In genomic region chr1:23081376-23081775, GRCh38 we compare ENCODE assay signal across 11 cellular contexts.
A peak's percentile ranks its signal among the peaks of the same experiment; 100 is the strongest.
DNase-seq lines count a peak whose midpoint lies in the region; ATAC-seq, FAIRE-seq and TF ChIP-seq lines count a peak whose summit lies in the region.
"Had no signal": no experiment of that assay in that cellular context is flagged by ENCODE, and none has a peak within 500 bp of the region (broad histone marks: within the 10 kb centered on the region; RNA-seq: fewer than 3 reads in every experiment).

No MANE protein-coding gene starts in this region.

- TF ChIP-seq CTCF in CD8-positive, alpha-beta T cell (IDR thresholded peaks at IDR 0.05), result no peak
- TF ChIP-seq CTCF in HFFc6 (IDR thresholded peaks at IDR 0.05) (peak; percentile 46), astrocyte of the spinal cord (IDR thresholded peaks at IDR 0.05; ENCODE audit: low read depth, low read length) (peak; percentile 24), kidney epithelial cell (IDR thresholded peaks at IDR 0.05; ENCODE audit: insufficient read depth, low read length, poor library complexity, severe bottlenecking) (peak; percentile 28), upper lobe of right lung (IDR thresholded peaks at IDR 0.05) (no peak)

- in situ Hi-C loops in astrocyte of the spinal cord (cut with HindIII; ENCODE audit: low sequenced_read_pairs), result no loop called here

- no peak for FAIRE-seq in HTR-8/SVneo (lab: Jason Lieb, UNC)
- FAIRE-seq: small intestine had no signal

- H3K4me3 ChIP-seq in CD8-positive, alpha-beta T cell (ENCODE audit: low read depth, low read length), result no peak overlapping the region
- H3K4me3 ChIP-seq in astrocyte of the spinal cord (ENCODE audit: low read depth, low read length) (no peak overlapping the region), kidney epithelial cell (ENCODE audit: low read depth, low read length) (no peak overlapping the region), upper lobe of right lung (no peak overlapping the region)

- no peaks in the 10 kb centered on the region for H3K9me3 ChIP-seq in CD8-positive, alpha-beta T cell (ENCODE audit: low read length)
- no peaks in the 10 kb centered on the region for H3K9me3 ChIP-seq in upper lobe of right lung

- peaks cover 93% of the 10 kb centered on the region for H3K36me3 Mint-ChIP-seq in CD8-positive, alpha-beta T cell
- peaks cover 53% of the 10 kb centered on the region for H3K36me3 Mint-ChIP-seq in HFFc6 (ENCODE audit: low read depth)
- peaks cover 24% of the 10 kb centered on the region for H3K36me3 Mint-ChIP-seq in activated naive CD8-positive, alpha-beta T cell treated with anti-CD3 and anti-CD28 coated beads, Interleukin-2, amount 50 U/mL, for 24 hours (ENCODE audit: low read depth)

- peaks cover 47% of the 10 kb centered on the region for H3K36me3 ChIP-seq in CD8-positive, alpha-beta T cell (ENCODE audit: insufficient read depth, low read length)
- H3K36me3 ChIP-seq in kidney epithelial cell (ENCODE audit: control insufficient read depth, insufficient read depth, low read length) (peaks cover 3% of the 10 kb centered on the region), upper lobe of right lung (peaks cover 81% of the 10 kb centered on the region)

- no peak for DNase-seq in CD8-positive, alpha-beta T cell
- DNase-seq in HFFc6 (no peak), astrocyte of the spinal cord (ENCODE audit: low read depth, low spot score) (no peak), kidney epithelial cell (ENCODE audit: low read depth) (no peak), HTR-8/SVneo (ENCODE audit: insufficient read length, low spot score) (no peak), upper lobe of right lung (no peak)
- DNase-seq in activated naive CD8-positive, alpha-beta T cell treated with anti-CD3 and anti-CD28 coated beads, Interleukin-2, amount 50 U/mL, for 24 hours, result no peak
- DNase-seq: activated naive CD8-positive, alpha-beta T cell treated with anti-CD3 and anti-CD28 coated beads, Interleukin-2, amount 10 ng/mL, durations not matched to agents 7 days and 5 days; NCI-H1105; small intestine had no signal

- H3K4me3 Mint-ChIP-seq in CD8-positive, alpha-beta T cell, result no peak overlapping the region
- no peak overlapping the region for H3K4me3 Mint-ChIP-seq in HFFc6
- H3K4me3 Mint-ChIP-seq in activated naive CD8-positive, alpha-beta T cell treated with anti-CD3 and anti-CD28 coated beads, Interleukin-2, amount 50 U/mL, for 24 hours, result no peak overlapping the region
- H3K4me3 Mint-ChIP-seq: activated naive CD8-positive, alpha-beta T cell treated with anti-CD3 and anti-CD28 coated beads, Interleukin-2, amount 10 ng/mL, durations not matched to agents 7 days and 5 days had no signal

- no peak overlapping the region for H3K27ac ChIP-seq in CD8-positive, alpha-beta T cell (ENCODE audit: low read depth, low read length)
- no peak overlapping the region for H3K27ac ChIP-seq in upper lobe of right lung

- ATAC-seq in CD8-positive, alpha-beta T cell, result peak; percentile 63
- ATAC-seq in HG03175 (IDR thresholded peaks at IDR 0.05; ENCODE audit: unreplicated experiment) (no peak), upper lobe of right lung (no peak)
- ATAC-seq in activated naive CD8-positive, alpha-beta T cell treated with anti-CD3 and anti-CD28 coated beads, Interleukin-2, amount 50 U/mL, for 24 hours, result no peak

- intact Hi-C loops in CD8-positive, alpha-beta T cell (cut with DNase I, micrococcal nuclease), result no loop called here
- intact Hi-C loops in upper lobe of right lung (cut with DNase I), result no loop called here

- H3K27me3 ChIP-seq in CD8-positive, alpha-beta T cell (ENCODE audit: insufficient read depth, low read length), result no peaks in the 10 kb centered on the region
- H3K27me3 ChIP-seq in kidney epithelial cell (ENCODE audit: control insufficient read depth, insufficient read depth, low read length) (no peaks in the 10 kb centered on the region), upper lobe of right lung (no peaks in the 10 kb centered on the region)

- no peaks in the 10 kb centered on the region for H3K27me3 Mint-ChIP-seq in CD8-positive, alpha-beta T cell (ENCODE audit: low read depth)
- H3K27me3 Mint-ChIP-seq in HFFc6 (ENCODE audit: insufficient read depth), result peaks cover 4% of the 10 kb centered on the region
- H3K27me3 Mint-ChIP-seq in activated naive CD8-positive, alpha-beta T cell treated with anti-CD3 and anti-CD28 coated beads, Interleukin-2, amount 50 U/mL, for 24 hours, result no peaks in the 10 kb centered on the region
- H3K27me3 Mint-ChIP-seq: activated naive CD8-positive, alpha-beta T cell treated with anti-CD3 and anti-CD28 coated beads, Interleukin-2, amount 10 ng/mL, durations not matched to agents 7 days and 5 days had no signal

- CTCF ChIA-PET in CD8-positive, alpha-beta T cell (lab: Charles Lee), result interaction anchor here (1.2 to 2.9 kb wide), 2 partner anchors 103 to 114 kb away, joined by 3 to 22 read pairs; no protein-coding TSS in a partner anchor

- no peak overlapping the region for H3K27ac Mint-ChIP-seq in CD8-positive, alpha-beta T cell
- no peak overlapping the region; the same call in 1 of the 2 replicates for H3K27ac Mint-ChIP-seq in HFFc6
- no peak overlapping the region for H3K27ac Mint-ChIP-seq in activated naive CD8-positive, alpha-beta T cell treated with anti-CD3 and anti-CD28 coated beads, Interleukin-2, amount 50 U/mL, for 24 hours
- H3K27ac Mint-ChIP-seq: activated naive CD8-positive, alpha-beta T cell treated with anti-CD3 and anti-CD28 coated beads, Interleukin-2, amount 10 ng/mL, durations not matched to agents 7 days and 5 days had no signal

- H3K9me3 Mint-ChIP-seq in CD8-positive, alpha-beta T cell, result no peaks in the 10 kb centered on the region
- no peaks in the 10 kb centered on the region for H3K9me3 Mint-ChIP-seq in HFFc6
- H3K9me3 Mint-ChIP-seq in activated naive CD8-positive, alpha-beta T cell treated with anti-CD3 and anti-CD28 coated beads, Interleukin-2, amount 50 U/mL, for 24 hours, result no peaks in the 10 kb centered on the region
- H3K9me3 Mint-ChIP-seq: activated naive CD8-positive, alpha-beta T cell treated with anti-CD3 and anti-CD28 coated beads, Interleukin-2, amount 10 ng/mL, durations not matched to agents 7 days and 5 days had no signal

- H3K4me1 Mint-ChIP-seq in CD8-positive, alpha-beta T cell (ENCODE audit: low read depth), result no peaks in the 10 kb centered on the region
- peaks cover 11% of the 10 kb centered on the region; the same call in 1 of the 2 replicates for H3K4me1 Mint-ChIP-seq in HFFc6 (ENCODE audit: low read depth)
- no peaks in the 10 kb centered on the region for H3K4me1 Mint-ChIP-seq in activated naive CD8-positive, alpha-beta T cell treated with anti-CD3 and anti-CD28 coated beads, Interleukin-2, amount 50 U/mL, for 24 hours
- H3K4me1 Mint-ChIP-seq: activated naive CD8-positive, alpha-beta T cell treated with anti-CD3 and anti-CD28 coated beads, Interleukin-2, amount 10 ng/mL, durations not matched to agents 7 days and 5 days had no signal

- no peaks in the 10 kb centered on the region for H3K4me1 ChIP-seq in CD8-positive, alpha-beta T cell (ENCODE audit: insufficient read depth, low read length)
- H3K4me1 ChIP-seq in upper lobe of right lung, result peaks cover 6% of the 10 kb centered on the region

- POLR2A ChIA-PET in CD8-positive, alpha-beta T cell (lab: Charles Lee), result interaction anchor here (0.6 kb wide), 1 partner anchor 23 kb away, joined by 4 read pairs; no protein-coding TSS in a partner anchor

Comparison
In these comparisons a context has a peak if more than half of its experiments do, and no peak if none do; other contexts are left out.
1. CTCF ChIP-seq: peak in HFFc6 (single experiment), astrocyte of the spinal cord (single experiment) and kidney epithelial cell (single experiment); none in CD8-positive, alpha-beta T cell (single experiment) and upper lobe of right lung (single experiment).